ENCODE assay signal across 1 cellular context in the genomic region with DNA sequence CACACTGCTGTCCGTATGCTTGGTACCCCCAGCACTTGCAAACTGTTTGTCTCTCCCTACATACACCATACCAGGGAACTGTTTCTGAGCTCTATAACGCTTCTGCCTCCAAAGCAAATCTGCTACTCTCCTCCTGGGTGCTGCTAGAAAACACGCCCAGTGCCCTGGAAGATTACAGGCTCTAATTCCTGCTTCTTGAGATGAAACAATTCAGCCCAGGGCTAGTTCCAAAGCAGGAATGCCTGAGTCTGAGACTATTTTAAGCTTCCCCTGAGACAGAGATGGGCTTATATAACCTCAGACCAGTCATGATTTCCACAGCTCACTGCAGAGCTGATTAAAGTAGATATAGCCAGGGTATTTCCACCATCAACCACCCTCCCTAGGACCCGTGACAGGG.
TF ChIP-seq lines count a peak whose summit lies in the region.

No MANE protein-coding gene starts in this region.

TF ChIP-seq in H1, 55 proteins besides CTCF, POLR2A, EP300 and RAD21 (continued from another document):
- TF ChIP-seq, protein P1, sequence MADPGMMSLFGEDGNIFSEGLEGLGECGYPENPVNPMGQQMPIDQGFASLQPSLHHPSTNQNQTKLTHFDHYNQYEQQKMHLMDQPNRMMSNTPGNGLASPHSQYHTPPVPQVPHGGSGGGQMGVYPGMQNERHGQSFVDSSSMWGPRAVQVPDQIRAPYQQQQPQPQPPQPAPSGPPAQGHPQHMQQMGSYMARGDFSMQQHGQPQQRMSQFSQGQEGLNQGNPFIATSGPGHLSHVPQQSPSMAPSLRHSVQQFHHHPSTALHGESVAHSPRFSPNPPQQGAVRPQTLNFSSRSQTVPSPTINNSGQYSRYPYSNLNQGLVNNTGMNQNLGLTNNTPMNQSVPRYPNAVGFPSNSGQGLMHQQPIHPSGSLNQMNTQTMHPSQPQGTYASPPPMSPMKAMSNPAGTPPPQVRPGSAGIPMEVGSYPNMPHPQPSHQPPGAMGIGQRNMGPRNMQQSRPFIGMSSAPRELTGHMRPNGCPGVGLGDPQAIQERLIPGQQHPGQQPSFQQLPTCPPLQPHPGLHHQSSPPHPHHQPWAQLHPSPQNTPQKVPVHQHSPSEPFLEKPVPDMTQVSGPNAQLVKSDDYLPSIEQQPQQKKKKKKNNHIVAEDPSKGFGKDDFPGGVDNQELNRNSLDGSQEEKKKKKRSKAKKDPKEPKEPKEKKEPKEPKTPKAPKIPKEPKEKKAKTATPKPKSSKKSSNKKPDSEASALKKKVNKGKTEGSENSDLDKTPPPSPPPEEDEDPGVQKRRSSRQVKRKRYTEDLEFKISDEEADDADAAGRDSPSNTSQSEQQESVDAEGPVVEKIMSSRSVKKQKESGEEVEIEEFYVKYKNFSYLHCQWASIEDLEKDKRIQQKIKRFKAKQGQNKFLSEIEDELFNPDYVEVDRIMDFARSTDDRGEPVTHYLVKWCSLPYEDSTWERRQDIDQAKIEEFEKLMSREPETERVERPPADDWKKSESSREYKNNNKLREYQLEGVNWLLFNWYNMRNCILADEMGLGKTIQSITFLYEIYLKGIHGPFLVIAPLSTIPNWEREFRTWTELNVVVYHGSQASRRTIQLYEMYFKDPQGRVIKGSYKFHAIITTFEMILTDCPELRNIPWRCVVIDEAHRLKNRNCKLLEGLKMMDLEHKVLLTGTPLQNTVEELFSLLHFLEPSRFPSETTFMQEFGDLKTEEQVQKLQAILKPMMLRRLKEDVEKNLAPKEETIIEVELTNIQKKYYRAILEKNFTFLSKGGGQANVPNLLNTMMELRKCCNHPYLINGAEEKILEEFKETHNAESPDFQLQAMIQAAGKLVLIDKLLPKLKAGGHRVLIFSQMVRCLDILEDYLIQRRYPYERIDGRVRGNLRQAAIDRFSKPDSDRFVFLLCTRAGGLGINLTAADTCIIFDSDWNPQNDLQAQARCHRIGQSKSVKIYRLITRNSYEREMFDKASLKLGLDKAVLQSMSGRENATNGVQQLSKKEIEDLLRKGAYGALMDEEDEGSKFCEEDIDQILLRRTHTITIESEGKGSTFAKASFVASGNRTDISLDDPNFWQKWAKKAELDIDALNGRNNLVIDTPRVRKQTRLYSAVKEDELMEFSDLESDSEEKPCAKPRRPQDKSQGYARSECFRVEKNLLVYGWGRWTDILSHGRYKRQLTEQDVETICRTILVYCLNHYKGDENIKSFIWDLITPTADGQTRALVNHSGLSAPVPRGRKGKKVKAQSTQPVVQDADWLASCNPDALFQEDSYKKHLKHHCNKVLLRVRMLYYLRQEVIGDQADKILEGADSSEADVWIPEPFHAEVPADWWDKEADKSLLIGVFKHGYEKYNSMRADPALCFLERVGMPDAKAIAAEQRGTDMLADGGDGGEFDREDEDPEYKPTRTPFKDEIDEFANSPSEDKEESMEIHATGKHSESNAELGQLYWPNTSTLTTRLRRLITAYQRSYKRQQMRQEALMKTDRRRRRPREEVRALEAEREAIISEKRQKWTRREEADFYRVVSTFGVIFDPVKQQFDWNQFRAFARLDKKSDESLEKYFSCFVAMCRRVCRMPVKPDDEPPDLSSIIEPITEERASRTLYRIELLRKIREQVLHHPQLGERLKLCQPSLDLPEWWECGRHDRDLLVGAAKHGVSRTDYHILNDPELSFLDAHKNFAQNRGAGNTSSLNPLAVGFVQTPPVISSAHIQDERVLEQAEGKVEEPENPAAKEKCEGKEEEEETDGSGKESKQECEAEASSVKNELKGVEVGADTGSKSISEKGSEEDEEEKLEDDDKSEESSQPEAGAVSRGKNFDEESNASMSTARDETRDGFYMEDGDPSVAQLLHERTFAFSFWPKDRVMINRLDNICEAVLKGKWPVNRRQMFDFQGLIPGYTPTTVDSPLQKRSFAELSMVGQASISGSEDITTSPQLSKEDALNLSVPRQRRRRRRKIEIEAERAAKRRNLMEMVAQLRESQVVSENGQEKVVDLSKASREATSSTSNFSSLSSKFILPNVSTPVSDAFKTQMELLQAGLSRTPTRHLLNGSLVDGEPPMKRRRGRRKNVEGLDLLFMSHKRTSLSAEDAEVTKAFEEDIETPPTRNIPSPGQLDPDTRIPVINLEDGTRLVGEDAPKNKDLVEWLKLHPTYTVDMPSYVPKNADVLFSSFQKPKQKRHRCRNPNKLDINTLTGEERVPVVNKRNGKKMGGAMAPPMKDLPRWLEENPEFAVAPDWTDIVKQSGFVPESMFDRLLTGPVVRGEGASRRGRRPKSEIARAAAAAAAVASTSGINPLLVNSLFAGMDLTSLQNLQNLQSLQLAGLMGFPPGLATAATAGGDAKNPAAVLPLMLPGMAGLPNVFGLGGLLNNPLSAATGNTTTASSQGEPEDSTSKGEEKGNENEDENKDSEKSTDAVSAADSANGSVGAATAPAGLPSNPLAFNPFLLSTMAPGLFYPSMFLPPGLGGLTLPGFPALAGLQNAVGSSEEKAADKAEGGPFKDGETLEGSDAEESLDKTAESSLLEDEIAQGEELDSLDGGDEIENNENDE (IDR thresholded peaks at IDR 0.05; ENCODE audit: insufficient replicate concordance, low read length) = no peak
- no peak for TF ChIP-seq TBP (IDR thresholded peaks at IDR 0.05; ENCODE audit: low read depth, low read length)
- no peak for TF ChIP-seq JUN (IDR thresholded peaks at IDR 0.05; ENCODE audit: low read depth, low read length)
- no peak for TF ChIP-seq EZH2 (IDR thresholded peaks at IDR 0.05; ENCODE audit: low read depth, low read length, severe bottlenecking)
- TF ChIP-seq CREB1 (IDR thresholded peaks at IDR 0.05) = no peak
- TF ChIP-seq HDAC2 (IDR thresholded peaks at IDR 0.05; ENCODE audit: borderline replicate concordance in 1 of 2, low read depth in 2 of 2, low read length in 2 of 2) = no peak
- TF ChIP-seq RXRA (IDR thresholded peaks at IDR 0.05; ENCODE audit: insufficient read depth, low read depth, low read length) = no peak
- TF ChIP-seq TAF1 (IDR thresholded peaks at IDR 0.05; ENCODE audit: low read depth, low read length) = no peak
